Comparison of ENCODE assay signal across 1 cellular context in the genomic region with DNA sequence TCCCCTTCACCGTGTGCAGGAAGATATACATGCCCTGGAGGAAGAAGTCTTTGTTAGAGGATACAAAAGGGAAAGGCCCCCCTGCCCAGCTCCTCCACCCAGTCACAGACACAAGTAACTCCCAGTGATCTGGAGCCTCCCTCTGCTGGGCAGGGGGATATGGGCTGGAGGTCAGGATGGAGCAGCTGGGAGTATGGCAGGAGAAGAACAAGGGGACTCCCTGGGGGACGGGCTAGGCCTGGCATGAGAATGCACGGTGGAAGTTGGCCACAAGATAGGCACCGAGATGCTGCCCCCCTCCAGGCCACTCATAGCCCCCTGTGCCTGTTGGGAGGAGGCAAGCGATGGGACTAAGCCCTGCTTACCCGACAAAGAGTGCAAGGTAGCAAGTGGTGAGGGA.
TF ChIP-seq lines count a peak whose summit lies in the region.

No MANE protein-coding gene starts in this region.

TF ChIP-seq in IMR-90, 13 proteins besides CTCF, POLR2A, EP300 and RAD21:
- no peak for TF ChIP-seq MAZ (IDR thresholded peaks at IDR 0.05; ENCODE audit: borderline replicate concordance, low read depth, low read length)
- TF ChIP-seq RCOR1 (IDR thresholded peaks at IDR 0.05; ENCODE audit: insufficient replicate concordance, low read length) = no peak
- TF ChIP-seq BHLHE40 (IDR thresholded peaks at IDR 0.05; ENCODE audit: low read depth, low read length) = no peak
TF ChIP-seq in IMR-90: peak in this region for 0.
